2 cellular contexts compared by ENCODE assay signal in genomic region chr17:76081295-76082210, GRCh38.
TF ChIP-seq lines count a peak whose summit lies in the region.

No MANE protein-coding gene starts in this region.

TF ChIP-seq in GM23338, 12 proteins besides CTCF, POLR2A, EP300 and RAD21:
- TF ChIP-seq STAT1 (IDR thresholded peaks at IDR 0.05; ENCODE audit: unreplicated experiment), result no peak
- no peak for TF ChIP-seq POLR2AphosphoS5 (IDR thresholded peaks at IDR 0.05; ENCODE audit: low read depth)
- TF ChIP-seq ZNF331 (CRISPR knock-in tag; IDR thresholded peaks at IDR 0.05; ENCODE audit: low read depth), result no peak
- no peak for TF ChIP-seq ZNF114 (CRISPR knock-in tag; IDR thresholded peaks at IDR 0.05)
- no peak for TF ChIP-seq CREB1 (CRISPR knock-in tag; IDR thresholded peaks at IDR 0.05; ENCODE audit: low read depth)
- no peak for TF ChIP-seq EZH2phosphoT487 (IDR thresholded peaks at IDR 0.05; ENCODE audit: unreplicated experiment)
- no peak for TF ChIP-seq ZNF462 (CRISPR knock-in tag; IDR thresholded peaks at IDR 0.05)
- no peak for TF ChIP-seq ETS1 (IDR thresholded peaks at IDR 0.05)
- TF ChIP-seq JUNB (IDR thresholded peaks at IDR 0.05; ENCODE audit: unreplicated experiment), result no peak
- TF ChIP-seq NANOG (IDR thresholded peaks at IDR 0.05; ENCODE audit: borderline replicate concordance), result no peak
- TF ChIP-seq REST (IDR thresholded peaks at IDR 0.05; ENCODE audit: unreplicated experiment), result no peak
- no peak for TF ChIP-seq EZH2 (IDR thresholded peaks at IDR 0.05; ENCODE audit: low read depth, unreplicated experiment)

TF ChIP-seq in K562, 482 proteins besides CTCF, POLR2A, EP300 and RAD21:
- TF ChIP-seq POLR2G (IDR thresholded peaks at IDR 0.05; ENCODE audit: low read depth, low read length) (peak; percentile 56), SIX5 (IDR thresholded peaks at IDR 0.05; ENCODE audit: borderline replicate concordance in 1 of 2, insufficient read depth in 1 of 2, low read depth in 1 of 2, low read length in 2 of 2) (no peak)
